In the genomic region with DNA sequence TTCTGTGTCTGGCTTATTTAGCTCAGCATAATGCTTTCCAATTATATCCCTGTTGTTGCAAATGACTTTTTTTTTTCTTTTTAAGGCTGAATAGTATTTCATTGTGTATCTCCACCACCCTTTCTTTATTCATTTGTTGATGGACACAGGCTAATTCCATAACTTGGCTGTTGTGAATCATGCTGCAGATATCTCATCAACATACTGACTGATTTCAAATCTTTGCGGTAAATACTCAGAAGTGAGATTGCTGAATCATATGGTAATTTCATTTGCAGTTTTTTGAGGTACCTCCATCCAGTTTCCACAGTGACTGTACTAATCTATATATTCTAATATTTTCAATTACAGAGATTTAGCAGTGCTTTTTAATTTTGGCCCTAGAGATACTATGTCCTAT, we compare ENCODE assay signal across 22 cellular contexts.
DNase-seq lines count a peak whose midpoint lies in the region; ATAC-seq, FAIRE-seq and TF ChIP-seq lines count a peak whose summit lies in the region.
"Had no signal": no experiment of that assay in that cellular context is flagged by ENCODE, and none has a peak within 500 bp of the region (broad histone marks: within the 10 kb centered on the region; RNA-seq: fewer than 3 reads in every experiment).

No MANE protein-coding gene starts in this region.

- peak overlapping the region; percentile 85 for H3K27ac ChIP-seq in AG04450 (ENCODE audit: low read depth, low read length)
- H3K27ac ChIP-seq in GM23248: peak overlapping the region; percentile 91
- peak overlapping the region; percentile 74 for H3K27ac ChIP-seq in astrocyte (ENCODE audit: low read depth, low read length)
- H3K27ac ChIP-seq in naive thymus-derived CD4-positive, alpha-beta T cell (ENCODE audit: low read depth, low read length): no peak overlapping the region
- H3K27ac ChIP-seq: adrenal gland, pancreas, upper lobe of right lung had no signal

- H3K4me3 Mint-ChIP-seq in astrocyte (ENCODE audit: unreplicated experiment): no peak overlapping the region
- H3K4me3 Mint-ChIP-seq in naive thymus-derived CD4-positive, alpha-beta T cell: no peak overlapping the region
- H3K4me3 Mint-ChIP-seq: immature natural killer cell had no signal

- WGBS in GM23248 (ENCODE audit: low coverage in 1 of 2, low lambda C conversion rate in 2 of 2, missing lambda C conversion rate in 2 of 2), 2 experiments: 7 to 10% methylated on average over 1 of the region's 1 CpG

- H3K36me3 ChIP-seq in GM23248 (ENCODE audit: low read depth) (no peaks in the 10 kb centered on the region), astrocyte (ENCODE audit: insufficient read depth, low read length) (no peaks in the 10 kb centered on the region)
- no peaks in the 10 kb centered on the region for H3K36me3 ChIP-seq in naive thymus-derived CD4-positive, alpha-beta T cell (ENCODE audit: control insufficient read depth in 2 of 3, insufficient read depth in 3 of 3, low read length in 3 of 3)
- H3K36me3 ChIP-seq: adrenal gland, pancreas, upper lobe of right lung had no signal

- peaks cover 38% of the 10 kb centered on the region for H3F3A ChIP-seq in GM23248 (ENCODE audit: insufficient read depth)

- H3K36me3 Mint-ChIP-seq in astrocyte (ENCODE audit: low read depth, unreplicated experiment): no peaks in the 10 kb centered on the region
- H3K36me3 Mint-ChIP-seq in naive thymus-derived CD4-positive, alpha-beta T cell: no peaks in the 10 kb centered on the region
- H3K36me3 Mint-ChIP-seq: immature natural killer cell had no signal

- POLR2A ChIA-PET in AG04450 (lab: Yijun Ruan, JAX): no interaction called here
- POLR2A ChIA-PET in naive thymus-derived CD4-positive, alpha-beta T cell (lab: Charles Lee): no interaction called here

- no peaks in the 10 kb centered on the region for H3K9me3 Mint-ChIP-seq in astrocyte (ENCODE audit: unreplicated experiment)
- peaks cover 0 to 7% (median 0%) of the 10 kb centered on the region in 11 donors for H3K9me3 Mint-ChIP-seq in naive thymus-derived CD4-positive, alpha-beta T cell

- in situ Hi-C loops in GM23248 (cut with MboI): no loop called here

- H3K9me3 ChIP-seq in AG04450 (ENCODE audit: control insufficient read depth, insufficient read depth, low read length) (no peaks in the 10 kb centered on the region; the same call in 1 of the 2 replicates), GM23248 (ENCODE audit: low read depth) (no peaks in the 10 kb centered on the region), astrocyte (ENCODE audit: insufficient read depth, low read depth, low read length) (no peaks in the 10 kb centered on the region)
- no peaks in the 10 kb centered on the region for H3K9me3 ChIP-seq in naive thymus-derived CD4-positive, alpha-beta T cell (ENCODE audit: control insufficient read depth in 2 of 3, low read length in 3 of 3)
- H3K9me3 ChIP-seq: adrenal gland, pancreas, upper lobe of right lung had no signal

- H3K9ac ChIP-seq in GM23248 (peak overlapping the region; percentile 55), astrocyte (ENCODE audit: low read length) (peak overlapping the region; percentile 16)

- H3K4me3 ChIP-seq in AG04450 (ENCODE audit: low read depth, low read length) (no peak overlapping the region), GM23248 (no peak overlapping the region), astrocyte (ENCODE audit: insufficient read depth, low read depth, low read length) (no peak overlapping the region), fibroblast of villous mesenchyme (ENCODE audit: low read depth, low read length) (no peak overlapping the region)
- H3K4me3 ChIP-seq in naive thymus-derived CD4-positive, alpha-beta T cell (ENCODE audit: low read length): no peak overlapping the region
- H3K4me3 ChIP-seq: adrenal gland, lung, pancreas, upper lobe of right lung had no signal

- FAIRE-seq in astrocyte (lab: Jason Lieb, UNC): peak; percentile 89
- FAIRE-seq: endometrium, G401.6, GM12891, pancreas had no signal

- H3K4me1 ChIP-seq in GM23248 (ENCODE audit: insufficient read depth) (peaks cover 39% of the 10 kb centered on the region), astrocyte (ENCODE audit: insufficient read depth, low read length) (peaks cover 21% of the 10 kb centered on the region)
- no peaks in the 10 kb centered on the region for H3K4me1 ChIP-seq in naive thymus-derived CD4-positive, alpha-beta T cell (ENCODE audit: control insufficient read depth in 2 of 2, insufficient read depth in 2 of 2, low read length in 2 of 2)
- H3K4me1 ChIP-seq: adrenal gland, pancreas, upper lobe of right lung had no signal

- H3K27me3 Mint-ChIP-seq in astrocyte (ENCODE audit: low read depth, unreplicated experiment): no peaks in the 10 kb centered on the region
- H3K27me3 Mint-ChIP-seq in naive thymus-derived CD4-positive, alpha-beta T cell: peaks cover 0 to 8% (median 0%) of the 10 kb centered on the region in 5 donors

- CTCF ChIA-PET in AG04450 (lab: Charles Lee): interaction anchor here (1.1 kb wide), 1 partner anchor 8 kb away, joined by 3 read pairs; no protein-coding TSS in a partner anchor
- CTCF ChIA-PET in naive thymus-derived CD4-positive, alpha-beta T cell (lab: Charles Lee): no interaction called here

- ATAC-seq in Right ventricle myocardium superior (ENCODE audit: poor library complexity) (no peak), HG03095 (IDR thresholded peaks at IDR 0.05; ENCODE audit: unreplicated experiment) (no peak)
- no peak for ATAC-seq in naive thymus-derived CD4-positive, alpha-beta T cell
- ATAC-seq: upper lobe of right lung had no signal

- no peaks in the 10 kb centered on the region for H3K9me2 ChIP-seq in GM23248 (ENCODE audit: insufficient read depth)

- H2AFZ ChIP-seq in GM23248 (no peak overlapping the region), astrocyte (ENCODE audit: low read depth, low read length) (no peak overlapping the region)

- H4K20me1 ChIP-seq in GM23248 (ENCODE audit: insufficient read depth) (no peaks in the 10 kb centered on the region), astrocyte (ENCODE audit: insufficient read depth, low read length) (no peaks in the 10 kb centered on the region)

- H3K27ac Mint-ChIP-seq in astrocyte (ENCODE audit: unreplicated experiment): no peak overlapping the region
- H3K27ac Mint-ChIP-seq in naive thymus-derived CD4-positive, alpha-beta T cell: no peak overlapping the region
- H3K27ac Mint-ChIP-seq: immature natural killer cell had no signal

- H3K4me2 ChIP-seq in GM23248 (ENCODE audit: unreplicated experiment): peak overlapping the region; percentile 46
- H3K4me2 ChIP-seq in astrocyte (ENCODE audit: low read length): peak overlapping the region; percentile 48

- H3K4me1 Mint-ChIP-seq in astrocyte (ENCODE audit: low read depth, unreplicated experiment): peaks cover 16% of the 10 kb centered on the region
- no peaks in the 10 kb centered on the region for H3K4me1 Mint-ChIP-seq in naive thymus-derived CD4-positive, alpha-beta T cell
- H3K4me1 Mint-ChIP-seq: immature natural killer cell had no signal

- peak; percentile 49 for DNase-seq in AG04450 (ENCODE audit: low read depth, low spot score)
- DNase-seq in GM23248: peak; percentile 82
- peak; percentile 94 for DNase-seq in astrocyte (ENCODE audit: low read depth)
- DNase-seq in fibroblast of villous mesenchyme (ENCODE audit: low read depth): peak; percentile 69
- no peak for DNase-seq in Right ventricle myocardium superior
- no peak for DNase-seq in D341Med (ENCODE audit: low spot score)
- no peak for DNase-seq in naive thymus-derived CD4-positive, alpha-beta T cell
- DNase-seq: activated CD4-positive, alpha-beta T cell treated with anti-CD3 and anti-CD28 coated beads for 1 hour; adrenal gland; head of caudate nucleus; immature natural killer cell; Karpas-422; NCI-H1417 treated with DMSO at 0.1 percent for 48 hours; NCI-H2171 treated with DMSO at 0.1 percent for 48 hours; OCI-M1; pancreas; upper lobe of right lung had no signal

- intact Hi-C loops in Right ventricle myocardium superior (cut with DNase I): no loop called here
- intact Hi-C loops in naive thymus-derived CD4-positive, alpha-beta T cell (cut with micrococcal nuclease): no loop called here

- H3K27me3 ChIP-seq in AG04450 (ENCODE audit: control insufficient read depth, insufficient read depth, low read length): no peaks in the 10 kb centered on the region
- no peaks in the 10 kb centered on the region for H3K27me3 ChIP-seq in GM23248 (replicated peaks; ENCODE audit: insufficient read depth)
- no peaks in the 10 kb centered on the region for H3K27me3 ChIP-seq in astrocyte (ENCODE audit: insufficient read depth, low read length)
- H3K27me3 ChIP-seq in naive thymus-derived CD4-positive, alpha-beta T cell (ENCODE audit: control insufficient read depth in 2 of 2, insufficient read depth in 2 of 2, low read length in 2 of 2): no peaks in the 10 kb centered on the region
- H3K27me3 ChIP-seq: adrenal gland, pancreas, upper lobe of right lung had no signal

- H3K79me2 ChIP-seq in GM23248 (ENCODE audit: insufficient read depth) (no peaks in the 10 kb centered on the region), astrocyte (ENCODE audit: insufficient read depth, low read length) (no peaks in the 10 kb centered on the region)

- TF ChIP-seq CTCF in AG04450 (IDR thresholded peaks at IDR 0.05; ENCODE audit: low read depth, low read length) (no peak), astrocyte (IDR thresholded peaks at IDR 0.05; ENCODE audit: insufficient read depth, low read depth, low read length) (no peak), fibroblast of villous mesenchyme (IDR thresholded peaks at IDR 0.05; ENCODE audit: insufficient read depth, low read depth, low read length) (no peak)

Comparison
In these comparisons a context has a peak if more than half of its experiments do, and no peak if none do; other contexts are left out.
1. DNase-seq: peak in AG04450 (single experiment), GM23248 (single experiment), astrocyte (single experiment) and fibroblast of villous mesenchyme (single experiment); none in Right ventricle myocardium superior (single experiment), D341Med (single experiment) and naive thymus-derived CD4-positive, alpha-beta T cell (0 of 9).